In the genomic region with DNA sequence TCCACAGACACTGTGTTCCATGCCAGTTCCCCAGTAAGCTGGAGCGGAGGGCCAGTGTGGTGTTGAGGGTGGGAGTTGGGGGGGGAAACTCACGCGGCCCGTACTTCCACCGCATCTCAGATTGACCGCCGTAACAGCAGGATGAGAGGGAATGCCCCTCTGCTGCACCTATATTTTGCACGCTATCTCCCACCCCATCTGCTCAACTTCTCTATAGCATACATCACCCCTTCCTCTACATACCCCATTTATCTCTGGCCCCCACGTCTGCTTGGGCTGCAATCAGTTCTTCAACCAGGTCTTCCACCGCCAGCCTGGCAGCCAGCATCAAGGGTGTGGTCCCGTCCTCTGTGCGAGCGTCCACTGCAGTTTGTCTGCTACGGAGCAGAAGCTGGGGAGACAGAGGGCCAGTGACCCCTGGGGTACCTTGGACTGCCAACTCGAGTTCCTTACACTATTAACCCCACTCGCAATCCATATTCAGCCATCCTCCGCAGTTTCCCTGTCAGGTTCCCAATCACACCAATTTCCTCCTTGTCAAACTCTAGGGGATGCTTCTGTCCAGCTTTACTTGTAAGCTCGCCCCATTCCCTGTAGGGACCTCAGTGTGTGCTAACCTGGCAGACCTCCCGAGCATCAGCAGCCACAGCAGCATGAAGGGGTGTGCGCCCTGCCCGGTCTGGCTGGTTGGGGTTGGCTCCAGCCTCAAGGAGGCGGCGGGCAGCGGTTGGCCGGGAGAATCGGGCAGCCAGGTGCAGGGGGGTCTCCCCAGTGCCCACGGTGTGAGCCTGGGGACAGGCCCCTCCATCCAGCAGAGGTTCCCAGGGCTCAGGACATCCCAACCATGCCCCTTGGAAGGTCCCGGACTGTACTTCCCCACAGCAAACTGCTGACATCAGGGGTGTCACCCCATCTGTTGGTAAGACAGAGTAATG, we compare ENCODE assay signal across 8 cellular contexts. TPM values are rescaled to one million over a fixed set of nuclear protein-coding genes. Genes with fewer than 3 reads are reported as not detected.
DNase-seq lines count a peak whose midpoint lies in the region; ATAC-seq and TF ChIP-seq lines count a peak whose summit lies in the region.

No MANE protein-coding gene starts in this region.

- no peak for TF ChIP-seq CTCF in sigmoid colon (IDR thresholded peaks at IDR 0.05)

- peaks cover 2% of the 10 kb centered on the region for H3K4me1 ChIP-seq in right cardiac atrium (ENCODE audit: control insufficient read depth, insufficient read depth, low read length)
- peaks cover 0 to 25% (median 23%) of the 10 kb centered on the region in 4 donors for H3K4me1 ChIP-seq in sigmoid colon

- peak overlapping the region; percentile 99 for H3K27ac ChIP-seq in right cardiac atrium (ENCODE audit: low read length)
- peak overlapping the region; percentile 93 to 100 (median 100) for H3K27ac ChIP-seq in sigmoid colon

- peaks cover 31% of the 10 kb centered on the region for H3K4me1 Mint-ChIP-seq in activated CD4-positive, alpha-beta T cell treated with anti-CD3 and anti-CD28 coated beads, Interleukin-2, amount 10 ng/mL, durations not matched to agents 7 days and 5 days

- no peaks in the 10 kb centered on the region for H3K27me3 Mint-ChIP-seq in activated CD4-positive, alpha-beta T cell treated with anti-CD3 and anti-CD28 coated beads, Interleukin-2, amount 10 ng/mL, durations not matched to agents 7 days and 5 days

- peak overlapping the region; percentile 99 for H3K27ac Mint-ChIP-seq in activated CD4-positive, alpha-beta T cell treated with anti-CD3 and anti-CD28 coated beads, Interleukin-2, amount 10 ng/mL, durations not matched to agents 7 days and 5 days
- peak overlapping the region; percentile 99 to 100 for H3K27ac Mint-ChIP-seq in activated naive CD4-positive, alpha-beta T cell treated with anti-CD3 and anti-CD28 coated beads, Interleukin-2, amount 50 U/mL, for 72 hours

- no peaks in the 10 kb centered on the region for H3K9me3 Mint-ChIP-seq in activated CD4-positive, alpha-beta T cell treated with anti-CD3 and anti-CD28 coated beads, Interleukin-2, amount 10 ng/mL, durations not matched to agents 7 days and 5 days
- H3K9me3 Mint-ChIP-seq in activated naive CD4-positive, alpha-beta T cell treated with anti-CD3 and anti-CD28 coated beads, Interleukin-2, amount 50 U/mL, for 72 hours = no peaks in the 10 kb centered on the region

- no peak for DNase-seq in activated CD4-positive, alpha-beta T cell treated with anti-CD3 and anti-CD28 coated beads, Interleukin-2, amount 10 ng/mL, durations not matched to agents 7 days and 5 days
- no peak for DNase-seq in activated CD4-positive, alpha-beta T cell treated with anti-CD3 and anti-CD28 coated beads, Interleukin-2, amount 50 U/mL, for 48 hours
- no peak for DNase-seq in activated naive CD4-positive, alpha-beta T cell treated with anti-CD3 and anti-CD28 coated beads, Interleukin-2, amount 50 U/mL, for 72 hours (ENCODE audit: low spot score in 2 of 2)
- DNase-seq in right cardiac atrium = peak; percentile 68 to 87 (median 83)
- DNase-seq in sigmoid colon = peak; percentile 80

- TF ChIP-seq POLR2A in sigmoid colon (IDR thresholded peaks at IDR 0.05) = no peak

- intact Hi-C loops in right cardiac atrium (cut with DNase I) (loop anchor here in 1 of 4 donors (5.0 kb wide), 1 partner anchor 70 kb away; a partner anchor contains a TSS), sigmoid colon (cut with DNase I) (loop anchor here (2.0 to 10.0 kb wide), 7 partner anchors 45 to 1218 kb away; a partner anchor contains a TSS)

- peak overlapping the region; percentile 91 for H3K4me3 Mint-ChIP-seq in activated CD4-positive, alpha-beta T cell treated with anti-CD3 and anti-CD28 coated beads, Interleukin-2, amount 10 ng/mL, durations not matched to agents 7 days and 5 days

- H3K9me3 ChIP-seq in right cardiac atrium (ENCODE audit: control insufficient read depth, low read length) (no peaks in the 10 kb centered on the region), sigmoid colon (no peaks in the 10 kb centered on the region)

- POLR2A ChIA-PET in activated CD4-positive, alpha-beta T cell treated with anti-CD3 and anti-CD28 coated beads, Interleukin-2, amount 10 ng/mL, durations not matched to agents 7 days and 5 days (lab: Charles Lee) = no interaction called here

- CTCF ChIA-PET in activated CD4-positive, alpha-beta T cell treated with anti-CD3 and anti-CD28 coated beads, Interleukin-2, amount 10 ng/mL, durations not matched to agents 7 days and 5 days (lab: Charles Lee) = interaction anchor here (1.0 to 1.2 kb wide), 2 partner anchors 9 to 67 kb away, joined by 4 to 5 read pairs; a partner anchor contains a TSS

- TF ChIP-seq EP300 in sigmoid colon (IDR thresholded peaks at IDR 0.05) = no peak

- H3K4me3 ChIP-seq in right cardiac atrium (ENCODE audit: low read length) = peak overlapping the region; percentile 66
- H3K4me3 ChIP-seq in sigmoid colon = peak overlapping the region; percentile 68 to 91 (median 82)

- H3K36me3 ChIP-seq in sigmoid colon = no peaks in the 10 kb centered on the region

- peaks cover 4% of the 10 kb centered on the region for H3K36me3 Mint-ChIP-seq in activated CD4-positive, alpha-beta T cell treated with anti-CD3 and anti-CD28 coated beads, Interleukin-2, amount 10 ng/mL, durations not matched to agents 7 days and 5 days (ENCODE audit: low read depth)
- H3K36me3 Mint-ChIP-seq in activated naive CD4-positive, alpha-beta T cell treated with anti-CD3 and anti-CD28 coated beads, Interleukin-2, amount 50 U/mL, for 72 hours = peaks cover under 1 to 8% of the 10 kb centered on the region in 2 donors

- ATAC-seq in activated naive CD4-positive, alpha-beta T cell treated with anti-CD3 and anti-CD28 coated beads, Interleukin-2, amount 50 U/mL, for 72 hours = no peak
- peak in 1 of 2 donors; percentile 0 for ATAC-seq in right cardiac atrium
- no peak for ATAC-seq in GM21737 (IDR thresholded peaks at IDR 0.05; ENCODE audit: unreplicated experiment)
- no peak for ATAC-seq in HG02973 (IDR thresholded peaks at IDR 0.05; ENCODE audit: unreplicated experiment)
- no peak for ATAC-seq in HG03442 (IDR thresholded peaks at IDR 0.05; ENCODE audit: unreplicated experiment)

- WGBS in right cardiac atrium = 23% methylated on average over 28 of the region's 28 CpGs
- WGBS in sigmoid colon, 2 donors = 28 to 39% methylated on average over 28 of the region's 28 CpGs

- H3K27me3 ChIP-seq in right cardiac atrium (ENCODE audit: control insufficient read depth, insufficient read depth) = no peaks in the 10 kb centered on the region
- no peaks in the 10 kb centered on the region for H3K27me3 ChIP-seq in sigmoid colon

RNA-seq across cellular contexts. Expression of a gene that starts 4.5 kb away (rescaled TPM):
- total RNA-seq in activated CD4-positive, alpha-beta T cell treated with anti-CD3 and anti-CD28 coated beads, Interleukin-2, amount 10 ng/mL, durations not matched to agents 7 days and 5 days = 100 to 1,000 TPM; 274 to 282 TPM
- 100 to 1,000 TPM in 1 of 2 donors, 10 to 100 TPM in 1; 84.9 to 151 TPM for total RNA-seq in activated naive CD4-positive, alpha-beta T cell treated with anti-CD3 and anti-CD28 coated beads, Interleukin-2, amount 50 U/mL, for 72 hours
- total RNA-seq in right cardiac atrium (1 to 10 TPM; 5.9 to 9.5 (median 8.3) TPM), sigmoid colon (10 to 100 TPM in 3 of 4 donors, 1 to 10 TPM in 1; 5.0 to 13.3 (median 10.4) TPM)
- polyA plus RNA-seq in right cardiac atrium (4.0 TPM), sigmoid colon (10 to 100 TPM; 15.5 to 56.2 (median 15.6) TPM)

RNA-seq across cellular contexts. Expression of a gene that starts 6.9 kb away (rescaled TPM):
- 10 to 100 TPM; 98.2 to 98.4 TPM for total RNA-seq in activated CD4-positive, alpha-beta T cell treated with anti-CD3 and anti-CD28 coated beads, Interleukin-2, amount 10 ng/mL, durations not matched to agents 7 days and 5 days
- total RNA-seq in activated naive CD4-positive, alpha-beta T cell treated with anti-CD3 and anti-CD28 coated beads, Interleukin-2, amount 50 U/mL, for 72 hours = 10 to 100 TPM; 65.4 to 88.7 TPM
- total RNA-seq in right cardiac atrium (10 to 100 TPM; 44.1 to 61.0 (median 51.8) TPM), sigmoid colon (10 to 100 TPM; 53.6 to 67.7 (median 57.0) TPM)
- polyA plus RNA-seq in right cardiac atrium (44.7 TPM), sigmoid colon (10 to 100 TPM; 16.6 to 55.2 (median 19.8) TPM)

RNA-seq across cellular contexts. Expression of a gene that starts 12.9 kb away (rescaled TPM):
- total RNA-seq in activated CD4-positive, alpha-beta T cell treated with anti-CD3 and anti-CD28 coated beads, Interleukin-2, amount 10 ng/mL, durations not matched to agents 7 days and 5 days = 10 to 100 TPM; 45.4 to 47.1 TPM
- total RNA-seq in activated naive CD4-positive, alpha-beta T cell treated with anti-CD3 and anti-CD28 coated beads, Interleukin-2, amount 50 U/mL, for 72 hours = 10 to 100 TPM; 21.6 to 26.3 TPM
- total RNA-seq in right cardiac atrium (1 to 10 TPM; 1.8 to 3.6 (median 3.5) TPM), sigmoid colon (1 to 10 TPM; 1.9 to 8.9 (median 5.3) TPM)
- polyA plus RNA-seq in right cardiac atrium (1.6 TPM), sigmoid colon (10 to 100 TPM in 1 of 3 donors, 1 to 10 TPM in 1, not detected in 1; 2.4 to 10.6 TPM)

RNA-seq across cellular contexts. Expression of a gene that starts 18.7 kb away (rescaled TPM):
- total RNA-seq in activated CD4-positive, alpha-beta T cell treated with anti-CD3 and anti-CD28 coated beads, Interleukin-2, amount 10 ng/mL, durations not matched to agents 7 days and 5 days = 10 to 100 TPM; 39.8 to 49.7 TPM
- 10 to 100 TPM; 62.6 to 86.2 TPM for total RNA-seq in activated naive CD4-positive, alpha-beta T cell treated with anti-CD3 and anti-CD28 coated beads, Interleukin-2, amount 50 U/mL, for 72 hours
- total RNA-seq in right cardiac atrium (10 to 100 TPM; 73.2 to 88.3 (median 76.7) TPM), sigmoid colon (100 to 1,000 TPM in 2 of 4 donors, 10 to 100 TPM in 2; 61.5 to 118 (median 95.1) TPM)
- polyA plus RNA-seq in right cardiac atrium (118 TPM), sigmoid colon (100 to 1,000 TPM in 2 of 3 donors, 10 to 100 TPM in 1; 95.2 to 220 (median 189) TPM)

RNA-seq across cellular contexts. Expression of a gene that starts 21.1 kb away (rescaled TPM):
- total RNA-seq in activated CD4-positive, alpha-beta T cell treated with anti-CD3 and anti-CD28 coated beads, Interleukin-2, amount 10 ng/mL, durations not matched to agents 7 days and 5 days = 10 to 100 TPM; 47.3 to 52.0 TPM
- total RNA-seq in activated naive CD4-positive, alpha-beta T cell treated with anti-CD3 and anti-CD28 coated beads, Interleukin-2, amount 50 U/mL, for 72 hours = 10 to 100 TPM; 33.2 to 35.0 TPM
- total RNA-seq in right cardiac atrium (10 to 100 TPM; 56.9 to 67.2 (median 63.1) TPM), sigmoid colon (10 to 100 TPM; 32.4 to 45.7 (median 36.5) TPM)
- polyA plus RNA-seq in right cardiac atrium (54.9 TPM), sigmoid colon (10 to 100 TPM; 36.6 to 54.2 (median 37.9) TPM)

Comparison
In these comparisons a context has a peak if more than half of its experiments do, and no peak if none do; other contexts are left out.
1. DNase-seq: peak in right cardiac atrium (3 of 3) and sigmoid colon (single experiment); none in activated CD4-positive, alpha-beta T cell treated with anti-CD3 and anti-CD28 coated beads, Interleukin-2, amount 10 ng/mL, durations not matched to agents 7 days and 5 days (single experiment), activated CD4-positive, alpha-beta T cell treated with anti-CD3 and anti-CD28 coated beads, Interleukin-2, amount 50 U/mL, for 48 hours (0 of 2) and activated naive CD4-positive, alpha-beta T cell treated with anti-CD3 and anti-CD28 coated beads, Interleukin-2, amount 50 U/mL, for 72 hours (0 of 2).
2. RNA of a gene that starts 4.5 kb away (total RNA-seq): 274 to 282 TPM in activated CD4-positive, alpha-beta T cell treated with anti-CD3 and anti-CD28 coated beads, Interleukin-2, amount 10 ng/mL, durations not matched to agents 7 days and 5 days and 84.9 to 151 TPM in activated naive CD4-positive, alpha-beta T cell treated with anti-CD3 and anti-CD28 coated beads, Interleukin-2, amount 50 U/mL, for 72 hours; 5.0 to 13.3 TPM in sigmoid colon and 5.9 to 9.5 TPM in right cardiac atrium; every median in the first group is over 4 times any median in the second.